In the genomic region with DNA sequence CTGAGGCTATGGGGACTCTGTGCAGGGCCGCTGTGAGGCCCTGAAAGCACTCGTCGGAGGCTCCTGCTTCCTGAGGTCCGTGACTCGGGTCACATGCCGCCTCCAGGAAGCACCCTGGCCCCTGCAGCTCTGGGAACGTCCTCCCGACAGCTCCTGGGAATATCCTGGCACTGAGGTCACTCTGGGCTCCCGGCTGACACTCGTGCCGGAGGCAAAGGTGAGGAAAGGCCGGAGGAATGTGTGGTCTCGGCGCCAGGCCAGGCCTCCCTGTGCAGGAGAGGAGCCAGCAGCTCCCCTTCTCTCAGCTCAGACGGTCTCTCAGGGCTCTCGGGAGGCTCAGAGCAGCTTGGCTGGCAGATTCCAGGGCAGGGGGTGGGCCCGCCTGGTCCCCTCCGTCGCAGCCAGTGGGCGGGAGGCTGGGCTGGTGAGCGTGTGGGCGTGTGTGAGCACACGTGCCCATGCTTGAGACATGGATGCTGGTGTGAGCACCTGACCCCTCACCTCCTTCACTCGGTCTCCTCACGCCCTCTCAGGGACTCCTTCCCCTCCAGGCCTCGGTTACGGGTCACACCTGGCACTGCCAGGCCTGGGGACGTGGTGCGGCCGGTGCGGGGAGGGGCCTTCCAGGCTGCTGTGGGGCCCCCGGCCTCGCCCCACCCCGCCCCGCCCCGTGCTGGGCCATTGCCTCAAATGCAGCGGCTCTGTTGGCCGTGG, we compare ENCODE assay signal across 8 cellular contexts. TPM values are rescaled to one million over a fixed set of nuclear protein-coding genes. Genes with fewer than 3 reads are reported as not detected.
DNase-seq lines count a peak whose midpoint lies in the region; ATAC-seq and TF ChIP-seq lines count a peak whose summit lies in the region.

No MANE protein-coding gene starts in this region.

- H3K27ac Mint-ChIP-seq in chondrocyte (ENCODE audit: unreplicated experiment), result peak overlapping the region; percentile 88

- H3K27me3 Mint-ChIP-seq in chondrocyte (ENCODE audit: low read depth), result no peaks in the 10 kb centered on the region

- H3K4me3 ChIP-seq in SJCRH30, result peak overlapping the region; percentile 39

- H3K36me3 Mint-ChIP-seq in chondrocyte (ENCODE audit: low read depth), result peaks cover 2% of the 10 kb centered on the region

- peak; percentile 96 for DNase-seq in ELF-1 (ENCODE audit: low read depth, low spot score)
- peak; percentile 98 for DNase-seq in HK-2 (ENCODE audit: unreplicated experiment)
- DNase-seq in SJCRH30, result peak; percentile 85 to 94
- DNase-seq in chondrocyte (ENCODE audit: low spot score), result peak; percentile 95
- peak; percentile 96 for DNase-seq in kidney glomerular epithelial cell (lab: John Stamatoyannopoulos, UW)
- peak; percentile 24 for DNase-seq in stimulated activated CD8-positive, alpha-beta memory T cell treated with anti-CD3 and anti-CD28 coated beads, Interleukin-4, amount 100 ng/mL, for 24 hours (ENCODE audit: low read depth)

- peaks cover 8% of the 10 kb centered on the region for H3K27me3 ChIP-seq in SJCRH30

- H3K36me3 ChIP-seq in SJCRH30, result no peaks in the 10 kb centered on the region

- no peaks in the 10 kb centered on the region for H3K9me3 ChIP-seq in SJCRH30 (replicated peaks)

- H3K4me1 Mint-ChIP-seq in chondrocyte (ENCODE audit: low read depth), result peaks cover 9% of the 10 kb centered on the region

- no peaks in the 10 kb centered on the region for H3K9me3 Mint-ChIP-seq in chondrocyte (ENCODE audit: low read depth)

- peak overlapping the region; percentile 27 for H3K27ac ChIP-seq in SJCRH30

- peak overlapping the region; percentile 62 for H3K4me3 Mint-ChIP-seq in chondrocyte (ENCODE audit: unreplicated experiment)

- TF ChIP-seq CTCF in chondrocyte (IDR thresholded peaks at IDR 0.05), result no peak

- H3K4me1 ChIP-seq in SJCRH30, result no peaks in the 10 kb centered on the region

- ATAC-seq in GM19328 (IDR thresholded peaks at IDR 0.05; ENCODE audit: unreplicated experiment), result no peak
- ATAC-seq in HG03442 (IDR thresholded peaks at IDR 0.05; ENCODE audit: unreplicated experiment), result no peak

RNA-seq across cellular contexts. Expression of a gene that starts 5.5 kb away (rescaled TPM):
- total RNA-seq in SJCRH30 (2014; rRNA removed; shearing (Covaris generic)), result not detected in 2 replicates
- total RNA-seq in chondrocyte, result not detected in 3 replicates

RNA-seq across cellular contexts. Expression of a gene that starts 36.3 kb away (rescaled TPM):
- 19.9 and 20.8 TPM in 2 replicates for total RNA-seq in SJCRH30 (2014; rRNA removed; shearing (Covaris generic))
- 9.2 to 15.1 TPM (median 9.2 TPM) in 3 replicates for total RNA-seq in chondrocyte

RNA-seq across cellular contexts. Expression of a gene that starts 59.6 kb away (rescaled TPM):
- 10.4 and 13.7 TPM in 2 replicates for total RNA-seq in SJCRH30 (2014; rRNA removed; shearing (Covaris generic))
- 138 to 221 TPM (median 219 TPM) in 3 replicates for total RNA-seq in chondrocyte

Comparison
In these comparisons a context has a peak if more than half of its experiments do, and no peak if none do; other contexts are left out.
1. DNase-seq: peak in every context shown above with its lines; median percentile 98 in HK-2; 96 in ELF-1; 96 in kidney glomerular epithelial cell; 95 in chondrocyte; 90 in SJCRH30; 24 in stimulated activated CD8-positive, alpha-beta memory T cell treated with anti-CD3 and anti-CD28 coated beads, Interleukin-4, amount 100 ng/mL, for 24 hours.